In the genomic region with DNA sequence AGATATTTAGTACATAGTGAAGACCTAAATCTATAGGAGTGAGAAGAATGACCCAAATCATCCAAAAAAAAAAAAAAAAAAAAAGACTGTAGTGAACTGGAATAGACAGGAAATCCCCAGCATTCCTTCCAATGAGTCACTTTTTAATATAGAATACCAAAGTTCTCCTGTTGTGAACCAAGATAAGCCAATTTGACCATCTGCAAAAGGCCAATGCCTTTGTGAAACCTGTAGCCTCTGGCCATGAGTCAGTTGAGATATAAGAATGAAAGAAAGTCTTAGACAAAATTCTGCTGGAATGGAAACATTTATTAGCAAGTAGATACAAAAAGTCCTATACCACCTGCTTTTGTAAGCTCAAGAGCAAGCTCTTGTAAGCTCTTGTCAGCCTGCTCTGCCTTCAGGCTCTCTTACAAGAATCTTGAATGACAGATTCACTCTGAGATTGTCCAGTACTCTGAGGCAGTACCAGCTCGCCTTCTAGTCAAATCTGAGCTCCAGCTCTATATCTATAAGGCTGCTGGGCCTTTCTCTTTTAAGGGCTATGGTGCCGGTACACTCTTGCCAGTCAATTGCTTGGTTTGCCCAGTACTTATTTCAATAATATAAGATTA, we compare ENCODE assay signal across 13 cellular contexts.
DNase-seq lines count a peak whose midpoint lies in the region; ATAC-seq and TF ChIP-seq lines count a peak whose summit lies in the region.
"Had no signal": no experiment of that assay in that cellular context is flagged by ENCODE, and none has a peak within 500 bp of the region (broad histone marks: within the 10 kb centered on the region; RNA-seq: fewer than 3 reads in every experiment).

No MANE protein-coding gene starts in this region.

- peaks cover 0 to 12% of the 10 kb centered on the region in 2 donors for H3K9me3 ChIP-seq in left lung
- H3K9me3 ChIP-seq: right atrium auricular region had no signal

- TF ChIP-seq CTCF in AG10803 (conservative IDR thresholded peaks at IDR 0.05; ENCODE audit: low read length), result no peak
- TF ChIP-seq CTCF in cardiac fibroblast (IDR thresholded peaks at IDR 0.05; ENCODE audit: low read depth, low read length), result no peak
- TF ChIP-seq CTCF in left lung (IDR thresholded peaks at IDR 0.05), result no peak

- intact Hi-C loops in left lung (cut with DNase I), result no loop called here

- DNase-seq in AG10803 (ENCODE audit: low read depth), result peak; percentile 64
- DNase-seq in LHCN-M2 (ENCODE audit: low read depth), result peak; percentile 62
- peak; percentile 80 to 88 for DNase-seq in cardiac fibroblast (ENCODE audit: low read depth in 2 of 2)
- peak; percentile 76 for DNase-seq in kidney tubule cell (ENCODE audit: low spot score)
- no peak for DNase-seq in DMS79 treated with DMSO at 0.1 percent for 48 hours (lab: John Stamatoyannopoulos, UW)
- no peak for DNase-seq in NCI-H1436 (lab: John Stamatoyannopoulos, UW)
- no peak for DNase-seq in left lung
- DNase-seq: caudate nucleus, head of caudate nucleus, midbrain, NCI-H1694 treated with DMSO at 0.1 percent for 48 hours had no signal

- no peak overlapping the region for H3K4me3 ChIP-seq in AG10803 (ENCODE audit: low read length)
- H3K4me3 ChIP-seq in cardiac fibroblast (replicated peaks in 1 of 2; ENCODE audit: low read depth in 2 of 2, low read length in 2 of 2), result no peak overlapping the region
- no peak overlapping the region for H3K4me3 ChIP-seq in left lung
- H3K4me3 ChIP-seq: right atrium auricular region had no signal

- H3K36me3 ChIP-seq in left lung, result no peaks in the 10 kb centered on the region
- H3K36me3 ChIP-seq: right atrium auricular region had no signal

- no peak overlapping the region for H3K27ac ChIP-seq in left lung
- H3K27ac ChIP-seq: right atrium auricular region had no signal

- ATAC-seq in GM18909 (IDR thresholded peaks at IDR 0.05; ENCODE audit: poor library complexity, unreplicated experiment) (no peak), left lung (no peak)

- no peaks in the 10 kb centered on the region for H3K27me3 ChIP-seq in left lung
- H3K27me3 ChIP-seq: right atrium auricular region had no signal

- no peaks in the 10 kb centered on the region for H3K4me1 ChIP-seq in left lung
- H3K4me1 ChIP-seq: right atrium auricular region had no signal

Comparison
In these comparisons a context has a peak if more than half of its experiments do, and no peak if none do; other contexts are left out.
1. DNase-seq: peak in AG10803 (single experiment), LHCN-M2 (single experiment), cardiac fibroblast (2 of 2) and kidney tubule cell (single experiment); none in DMS79 treated with DMSO at 0.1 percent for 48 hours (single experiment), NCI-H1436 (single experiment) and left lung (0 of 2).